35 cellular contexts compared by ENCODE assay signal in genomic region chr21:23281917-23282316, GRCh38.
"Had no signal": no experiment of that assay in that cellular context is flagged by ENCODE, and none has a peak within 500 bp of the region (broad histone marks: within the 10 kb centered on the region; RNA-seq: fewer than 3 reads in every experiment).

No MANE protein-coding gene starts in this region.

- DNase-seq: Kasumi-1, MG63, MM.1S, MV-4-11, NCI-H1048, NCI-H1092, NCI-H1092 treated with DMSO at 0.1 percent for 48 hours, NCI-H1105, NCI-H1105 treated with DMSO at 0.1 percent for 48 hours, NCI-H1417, NCI-H1417 treated with DMSO at 0.1 percent for 48 hours, NCI-H1436, NCI-H1436 treated with DMSO at 0.1 percent for 48 hours, NCI-H146, NCI-H1694, NCI-H1694 treated with DMSO at 0.1 percent for 48 hours, NCI-H187, NCI-H187 treated with DMSO at 0.1 percent for 48 hours, NCI-H1930, NCI-H2029, NCI-H2029 treated with DMSO at 0.1 percent for 48 hours, NCI-H2081, NCI-H2081 treated with DMSO at 0.1 percent for 48 hours, NCI-H2107, NCI-H2171, NCI-H2171 treated with DMSO at 0.1 percent for 48 hours, NCI-H2227 treated with DMSO at 0.1 percent for 48 hours, NCI-H226, NCI-H345, NCI-H446, NCI-H446 treated with DMSO at 0.1 percent for 48 hours, NCI-H510A, NCI-H510A treated with DMSO at 0.1 percent for 48 hours, NCI-H524, NCI-H524 treated with DMSO at 0.1 percent for 48 hours had no signal

- H3K9me3 ChIP-seq: MG63 had no signal

- H3K27me3 ChIP-seq: MG63 had no signal

- H3K4me3 ChIP-seq: MG63 had no signal

- H3K36me3 ChIP-seq: MG63 had no signal
